10 cellular contexts compared by ENCODE assay signal in the genomic region with DNA sequence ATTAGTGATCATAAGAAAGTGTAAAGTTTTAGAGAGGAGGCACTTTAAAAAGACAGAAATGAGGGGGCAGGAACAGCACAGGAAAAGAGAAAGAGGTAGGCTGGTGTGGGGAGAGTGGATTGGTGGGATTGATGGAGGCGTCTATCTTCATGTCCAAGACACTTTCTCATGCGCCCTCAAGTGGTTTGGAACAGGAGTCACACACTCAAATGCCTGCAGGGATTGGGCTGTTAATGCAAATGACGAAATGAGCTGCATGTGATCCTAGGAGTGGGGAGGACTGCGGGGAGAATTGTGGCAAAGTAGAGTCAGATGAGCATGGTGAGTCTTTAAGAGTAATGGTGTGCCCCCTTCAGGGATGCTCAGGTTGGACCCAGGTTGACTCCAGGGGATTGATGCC. TPM values are rescaled to one million over a fixed set of nuclear protein-coding genes. Genes with fewer than 3 reads are reported as not detected.
DNase-seq lines count a peak whose midpoint lies in the region; ATAC-seq, FAIRE-seq and TF ChIP-seq lines count a peak whose summit lies in the region.
"Had no signal": no experiment of that assay in that cellular context is flagged by ENCODE, and none has a peak within 500 bp of the region (broad histone marks: within the 10 kb centered on the region; RNA-seq: fewer than 3 reads in every experiment).

No MANE protein-coding gene starts in this region.

- CTCF ChIA-PET in GM12878 (lab: Yijun Ruan, JAX): interaction anchor here (0.6 to 3.3 kb wide), 32 partner anchors 10 to 496 kb away, joined by 3 to 40 read pairs (median 4); no protein-coding TSS in a partner anchor

- POLR2A ChIA-PET in GM12878 (lab: Charles Lee): interaction anchor here (0.5 to 0.6 kb wide), 2 partner anchors 16 to 132 kb away, joined by 3 to 4 read pairs; no protein-coding TSS in a partner anchor

- no peaks in the 10 kb centered on the region for H3K36me3 ChIP-seq in GM12878 (ENCODE audit: control insufficient read depth in 2 of 2, insufficient read depth in 2 of 2, low read length in 1 of 2)
- no peaks in the 10 kb centered on the region for H3K36me3 ChIP-seq in ascending aorta
- no peaks in the 10 kb centered on the region for H3K36me3 ChIP-seq in HAP-1 (replicated peaks)
- H3K36me3 ChIP-seq: BLaER1 had no signal

- SMC1A ChIA-PET in GM12878 (lab: Charles Lee; ENCODE audit: uncharacterized antibody, unreplicated experiment): interaction anchor here (0.6 to 7.0 kb wide), 16 partner anchors 12 to 247 kb away, joined by 3 to 49 read pairs (median 4); a partner anchor contains a TSS

- DNase-seq in NCI-H2227 (lab: John Stamatoyannopoulos, UW; ENCODE audit: unreplicated experiment) (peak; percentile 22), NCI-H2227 treated with DMSO at 0.1 percent for 48 hours (lab: John Stamatoyannopoulos, UW) (no peak), Kasumi-1 (lab: John Stamatoyannopoulos, UW) (peak; percentile 59), GM12878 (ENCODE audit: low read depth, low spot score) (peak; percentile 26), midbrain (lab: John Stamatoyannopoulos, UW) (peak; percentile 1), ascending aorta (ENCODE audit: low spot score in 2 of 2) (no peak), NCI-H774 (lab: John Stamatoyannopoulos, UW) (no peak), HAP-1 (ENCODE audit: low spot score in 2 of 2) (no peak)

- RAD21 ChIA-PET in GM12878 (lab: Charles Lee; ENCODE audit: unreplicated experiment): interaction anchor here (0.6 to 3.3 kb wide), 22 partner anchors 10 to 453 kb away, joined by 3 to 33 read pairs (median 4); a partner anchor contains a TSS

- ATAC-seq in GM12878: peak; percentile 98
- ATAC-seq: naive thymus-derived CD4-positive, alpha-beta T cell had no signal

- no peaks in the 10 kb centered on the region for H3K79me2 ChIP-seq in GM12878 (ENCODE audit: control insufficient read depth, insufficient read depth, low read length)

- in situ Hi-C loops in GM12878 (cut with MboI): no loop called here
- in situ Hi-C loops in HAP-1 (cut with MboI; ENCODE audit: low sequenced_read_pairs): no loop called here

- H3K4me3 ChIP-seq in GM12878 (no peak overlapping the region), ascending aorta (no peak overlapping the region), HAP-1 (no peak overlapping the region)
- H3K4me3 ChIP-seq: BLaER1 had no signal

- H3K4me2 ChIP-seq in GM12878 (ENCODE audit: control insufficient read depth, insufficient read depth): no peak overlapping the region
- H3K4me2 ChIP-seq: BLaER1 had no signal

- no peaks in the 10 kb centered on the region; a peak in 1 of 4 replicates for H3K27me3 ChIP-seq in GM12878 (replicated peaks in 1 of 2; ENCODE audit: control insufficient read depth in 2 of 2, insufficient read depth in 2 of 2, low read length in 1 of 2)
- no peaks in the 10 kb centered on the region for H3K27me3 ChIP-seq in ascending aorta
- H3K27me3 ChIP-seq in HAP-1 (ENCODE audit: low read depth): peaks cover 4% of the 10 kb centered on the region
- H3K27me3 ChIP-seq: BLaER1 had no signal

- TF ChIP-seq RAD21 in GM12878 (IDR thresholded peaks at IDR 0.05; ENCODE audit: insufficient read depth, low read depth, low read length): peak; percentile 83

- H3K9me3 ChIP-seq in GM12878 (replicated peaks; ENCODE audit: control insufficient read depth, insufficient read depth, low read length) (no peaks in the 10 kb centered on the region), ascending aorta (no peaks in the 10 kb centered on the region), HAP-1 (no peaks in the 10 kb centered on the region)
- H3K9me3 ChIP-seq: BLaER1 had no signal

- intact Hi-C loops in GM12878 (cut with micrococcal nuclease; ENCODE audit: unreplicated experiment) (loop anchor here (2.0 to 5.0 kb wide), 3 partner anchors 76 to 171 kb away; a partner anchor contains a TSS), ascending aorta (cut with DNase I) (no loop called here)

- WGBS in GM12878 (ENCODE audit: insufficient coverage, insufficient replicate concordance, low lambda C conversion rate, missing lambda C conversion rate): 0% methylated on average over 4 of the region's 4 CpGs

- no TSS peak for BruUV-seq in GM12878 (replicated peaks; lab: Mats Ljungman, UMichigan)

- no peaks in the 10 kb centered on the region for H4K20me1 ChIP-seq in GM12878 (ENCODE audit: control insufficient read depth, insufficient read depth)
- H4K20me1 ChIP-seq: BLaER1 had no signal

- no peak overlapping the region for H3K9ac ChIP-seq in GM12878 (ENCODE audit: control insufficient read depth, insufficient read depth, low read length)
- H3K9ac ChIP-seq: BLaER1 had no signal

- no peak overlapping the region for H3K27ac ChIP-seq in GM12878 (ENCODE audit: control insufficient read depth, insufficient read depth)
- no peak overlapping the region for H3K27ac ChIP-seq in ascending aorta
- H3K27ac ChIP-seq: BLaER1 had no signal

- H2AFZ ChIP-seq in GM12878 (ENCODE audit: control insufficient read depth, low read depth, low read length): no peak overlapping the region

- H3K4me1 ChIP-seq in GM12878 (ENCODE audit: control insufficient read depth, insufficient read depth, low read length): no peaks in the 10 kb centered on the region
- no peaks in the 10 kb centered on the region for H3K4me1 ChIP-seq in ascending aorta
- H3K4me1 ChIP-seq in HAP-1: no peaks in the 10 kb centered on the region
- H3K4me1 ChIP-seq: BLaER1 had no signal

- TF ChIP-seq CTCF in GM12878 (IDR thresholded peaks at IDR 0.05 in 2 of 3, conservative IDR thresholded peaks at IDR 0.05 in 1 of 3; ENCODE audit: control insufficient read depth in 2 of 3, extremely low read depth in 1 of 3, insufficient read depth in 1 of 3, low read depth in 3 of 3, low read length in 3 of 3): peak; percentile 72 to 82 (median 75)
- peak in 1 of 3 experiments; percentile 33 for TF ChIP-seq CTCF in ascending aorta (IDR thresholded peaks at IDR 0.05)

- no peak for TF ChIP-seq POLR2A in GM12878 (IDR thresholded peaks at IDR 0.05; ENCODE audit: low read depth, low read length)

- no peak for FAIRE-seq in GM12878 (lab: Jason Lieb, UNC)

- TF ChIP-seq EP300 in GM12878 (IDR thresholded peaks at IDR 0.05; ENCODE audit: borderline replicate concordance in 1 of 2, control insufficient read depth in 1 of 2, low read depth in 2 of 2, low read length in 2 of 2): no peak

TF ChIP-seq in GM12878, 131 proteins besides CTCF, POLR2A, EP300 and RAD21 (continues in another document):
- TF ChIP-seq NBN (IDR thresholded peaks at IDR 0.05) (no peak), YY1 (IDR thresholded peaks at IDR 0.05; ENCODE audit: low read depth, low read length) (0 out of 2 replicates have a peak, but pooled peaks have one; percentile 53)

RNA-seq across cellular contexts. Expression of a gene that starts 5.5 kb away (rescaled TPM):
- total RNA-seq in GM12878 (2013; cell fraction: nucleolus; rRNA removed): not detected in 2 replicates
- total RNA-seq in GM12878 (2014; rRNA removed) (not detected in 2 replicates), GM12878 (2014; rRNA removed; fragmentation: Illumina TruSeq; extraction: Trizol) (not detected in 2 replicates), GM12878 (2021) (not detected in 2 replicates), ascending aorta (not detected)
- polyA plus RNA-seq in GM12878 (2011; ENCODE audit: low read depth): not detected
- polyA plus RNA-seq in GM12878 (2011; rRNA removed) (not detected in 2 replicates), GM12878 (2014; fragmentation: Illumina TruSeq; extraction: Trizol) (not detected in 2 replicates), GM12878 (2014; fragmentation: Nextera tagmentation; extraction: Ambion mirVana) (under 1 TPM in 1 of 2 experiments, not detected in 1; 0.03 TPM), GM12878 (2014; rRNA removed) (not detected in 2 replicates), GM12878 (2016; fragmentation: Nextera tagmentation; extraction: Ambion mirVana) (not detected)
- not detected in 2 replicates for polyA plus RNA-seq in GM12878 (2011; cell fraction: cytosol; rRNA removed)
- not detected in 2 replicates for polyA plus RNA-seq in GM12878 (2011; cell fraction: nucleus; rRNA removed)
- not detected in 2 replicates for polyA plus RNA-seq in GM12878 (2012)
- polyA minus RNA-seq in GM12878 (2011; rRNA and poly(A)+ RNA removed): not detected in 2 replicates
- not detected in 2 replicates for polyA minus RNA-seq in GM12878 (2011; cell fraction: cytosol; rRNA and poly(A)+ RNA removed)
- polyA minus RNA-seq in GM12878 (2011; cell fraction: nucleus; rRNA and poly(A)+ RNA removed): not detected in 2 replicates
- total RNA-seq: naive thymus-derived CD4-positive, alpha-beta T cell had no signal
- polyA plus RNA-seq: naive thymus-derived CD4-positive, alpha-beta T cell had no signal

RNA-seq across cellular contexts. Expression of a gene that starts 45.1 kb away (rescaled TPM):
- 150 and 162 TPM in 2 replicates for total RNA-seq in GM12878 (2013; cell fraction: nucleolus; rRNA removed)
- total RNA-seq in GM12878 (2014; rRNA removed) (102 and 109 TPM in 2 replicates), GM12878 (2014; rRNA removed; fragmentation: Illumina TruSeq; extraction: Trizol) (75.7 TPM in 2 replicates), GM12878 (2021) (95.1 and 95.6 TPM in 2 replicates), ascending aorta (15.0 TPM)
- 46.2 TPM for polyA plus RNA-seq in GM12878 (2011; ENCODE audit: low read depth)
- polyA plus RNA-seq in GM12878 (2011; rRNA removed) (85.4 and 106 TPM in 2 replicates), GM12878 (2014; fragmentation: Illumina TruSeq; extraction: Trizol) (74.4 and 83.9 TPM in 2 replicates), GM12878 (2014; fragmentation: Nextera tagmentation; extraction: Ambion mirVana) (10 to 100 TPM; 33.6 to 44.4 TPM), GM12878 (2014; rRNA removed) (62.0 and 63.9 TPM in 2 replicates), GM12878 (2016; fragmentation: Nextera tagmentation; extraction: Ambion mirVana) (10 to 100 TPM; 44.0 to 44.4 TPM)
- 81.7 and 107 TPM in 2 replicates for polyA plus RNA-seq in GM12878 (2011; cell fraction: cytosol; rRNA removed)
- 27.6 and 30.7 TPM in 2 replicates for polyA plus RNA-seq in GM12878 (2011; cell fraction: nucleus; rRNA removed)
- polyA plus RNA-seq in GM12878 (2012): 61.7 and 69.7 TPM in 2 replicates
- 109 and 137 TPM in 2 replicates for polyA minus RNA-seq in GM12878 (2011; rRNA and poly(A)+ RNA removed)
- 43.7 and 54.0 TPM in 2 replicates for polyA minus RNA-seq in GM12878 (2011; cell fraction: cytosol; rRNA and poly(A)+ RNA removed)
- polyA minus RNA-seq in GM12878 (2011; cell fraction: nucleus; rRNA and poly(A)+ RNA removed): 14.7 and 19.8 TPM in 2 replicates

RNA-seq across cellular contexts. Expression of a gene that starts 49.3 kb away (rescaled TPM):
- not detected in 2 replicates for total RNA-seq in GM12878 (2013; cell fraction: nucleolus; rRNA removed)
- total RNA-seq in GM12878 (2014; rRNA removed): not detected in 2 replicates
- total RNA-seq in GM12878 (2014; rRNA removed; fragmentation: Illumina TruSeq; extraction: Trizol): not detected in 2 replicates
- not detected in 2 replicates for total RNA-seq in GM12878 (2021)
- polyA plus RNA-seq in GM12878 (2011; ENCODE audit: low read depth): not detected
- not detected in 2 replicates for polyA plus RNA-seq in GM12878 (2011; rRNA removed)
- polyA plus RNA-seq in GM12878 (2011; cell fraction: cytosol; rRNA removed): not detected in 2 replicates
- not detected in 2 replicates for polyA plus RNA-seq in GM12878 (2011; cell fraction: nucleus; rRNA removed)
- polyA plus RNA-seq in GM12878 (2012): not detected in 2 replicates
- not detected in 2 replicates for polyA plus RNA-seq in GM12878 (2014; fragmentation: Illumina TruSeq; extraction: Trizol)
- polyA plus RNA-seq in GM12878 (2014; fragmentation: Nextera tagmentation; extraction: Ambion mirVana): not detected
- not detected in 2 replicates for polyA plus RNA-seq in GM12878 (2014; rRNA removed)
- not detected for polyA plus RNA-seq in GM12878 (2016; fragmentation: Nextera tagmentation; extraction: Ambion mirVana)
- polyA minus RNA-seq in GM12878 (2011; rRNA and poly(A)+ RNA removed): not detected in 2 replicates
- not detected in 2 replicates for polyA minus RNA-seq in GM12878 (2011; cell fraction: cytosol; rRNA and poly(A)+ RNA removed)
- polyA minus RNA-seq in GM12878 (2011; cell fraction: nucleus; rRNA and poly(A)+ RNA removed): not detected in 2 replicates
- 0.75 TPM for total RNA-seq in ascending aorta
- total RNA-seq: naive thymus-derived CD4-positive, alpha-beta T cell had no signal
- polyA plus RNA-seq: naive thymus-derived CD4-positive, alpha-beta T cell had no signal

Comparison
In these comparisons a context has a peak if more than half of its experiments do, and no peak if none do; other contexts are left out.
1. DNase-seq: peak in NCI-H2227 (single experiment), Kasumi-1 (2 of 2), GM12878 (single experiment) and midbrain (single experiment); none in NCI-H2227 treated with DMSO at 0.1 percent for 48 hours (single experiment), ascending aorta (0 of 2), NCI-H774 (single experiment) and HAP-1 (0 of 2).